1 cellular context compared by ENCODE assay signal in genomic region chr9:117160254-117160653, GRCh38.
TF ChIP-seq lines count a peak whose summit lies in the region.

No MANE protein-coding gene starts in this region.

TF ChIP-seq in GM23338, 12 proteins besides CTCF, POLR2A, EP300 and RAD21 (continued from another document):
- TF ChIP-seq REST (IDR thresholded peaks at IDR 0.05; ENCODE audit: unreplicated experiment) = no peak
